Comparison of ENCODE assay signal across 12 cellular contexts in genomic region chr1:174166530-174167328, GRCh38. TPM values are rescaled to one million over a fixed set of nuclear protein-coding genes. Genes with fewer than 3 reads are reported as not detected.
DNase-seq lines count a peak whose midpoint lies in the region; ATAC-seq, FAIRE-seq and TF ChIP-seq lines count a peak whose summit lies in the region.
"Had no signal": no experiment of that assay in that cellular context is flagged by ENCODE, and none has a peak within 500 bp of the region (broad histone marks: within the 10 kb centered on the region; RNA-seq: fewer than 3 reads in every experiment).

No MANE protein-coding gene starts in this region.

- POLR2A ChIA-PET in naive thymus-derived CD4-positive, alpha-beta T cell (lab: Charles Lee), result interaction anchor here (1.3 to 1.8 kb wide), 2 partner anchors 144 to 298 kb away, joined by 3 read pairs; partner anchors contain the start of genes GAS5 and ZBTB37

- no peak overlapping the region for H3K4me3 Mint-ChIP-seq in dendritic cell treated with granulocyte-macrophage colony-stimulating factor and Interleukin-4, amounts not matched to agents 40 ng/mL and 50 ng/mL, for 4 days
- no peak overlapping the region for H3K4me3 Mint-ChIP-seq in nephron progenitor cell
- H3K4me3 Mint-ChIP-seq in naive thymus-derived CD4-positive, alpha-beta T cell, result no peak overlapping the region
- H3K4me3 Mint-ChIP-seq: activated naive CD8-positive, alpha-beta T cell had no signal

- TF ChIP-seq CTCF in nephron progenitor cell (IDR thresholded peaks at IDR 0.05), result no peak

- no peak overlapping the region for H3K27ac ChIP-seq in naive thymus-derived CD4-positive, alpha-beta T cell (ENCODE audit: low read depth, low read length)

- no peaks in the 10 kb centered on the region for H3K27me3 Mint-ChIP-seq in dendritic cell treated with granulocyte-macrophage colony-stimulating factor and Interleukin-4, amounts not matched to agents 40 ng/mL and 50 ng/mL, for 4 days
- H3K27me3 Mint-ChIP-seq in nephron progenitor cell (ENCODE audit: low read depth, poor library complexity), result peaks cover 7% of the 10 kb centered on the region
- H3K27me3 Mint-ChIP-seq in naive thymus-derived CD4-positive, alpha-beta T cell, result no peaks in the 10 kb centered on the region
- H3K27me3 Mint-ChIP-seq: activated naive CD8-positive, alpha-beta T cell had no signal

- DNase-seq in GM12892 (ENCODE audit: insufficient read length) (no peak), NCI-H446 treated with DMSO at 0.1 percent for 48 hours (lab: John Stamatoyannopoulos, UW) (peak; percentile 26), nephron progenitor cell (no peak), MG63 (no peak)
- DNase-seq in naive thymus-derived CD4-positive, alpha-beta T cell, result no peak
- DNase-seq: activated CD4-positive, alpha-beta T cell treated with anti-CD3 and anti-CD28 coated beads, Interleukin-2, amount 50 U/mL, for 48 hours; esophagus squamous epithelium; T-helper 2 cell had no signal

- peaks cover 5 to 24% of the 10 kb centered on the region in 2 donors for H3K4me1 ChIP-seq in naive thymus-derived CD4-positive, alpha-beta T cell (ENCODE audit: control insufficient read depth in 2 of 2, insufficient read depth in 2 of 2, low read length in 2 of 2)

- ATAC-seq in GM18498 (IDR thresholded peaks at IDR 0.05; ENCODE audit: unreplicated experiment) (no peak), GM21526 (IDR thresholded peaks at IDR 0.05; ENCODE audit: low FRiP score, unreplicated experiment) (no peak)
- ATAC-seq in naive thymus-derived CD4-positive, alpha-beta T cell, result no peak

- H3K27me3 ChIP-seq in naive thymus-derived CD4-positive, alpha-beta T cell (ENCODE audit: control insufficient read depth in 2 of 2, insufficient read depth in 2 of 2, low read length in 2 of 2), result no peaks in the 10 kb centered on the region
- H3K27me3 ChIP-seq in MG63, result no peaks in the 10 kb centered on the region
- H3K27me3 ChIP-seq: esophagus squamous epithelium had no signal

- H3K9me3 ChIP-seq in naive thymus-derived CD4-positive, alpha-beta T cell (ENCODE audit: control insufficient read depth in 2 of 3, low read length in 3 of 3), result no peaks in the 10 kb centered on the region
- no peaks in the 10 kb centered on the region for H3K9me3 ChIP-seq in MG63
- H3K9me3 ChIP-seq: esophagus squamous epithelium had no signal

- H3K36me3 ChIP-seq in naive thymus-derived CD4-positive, alpha-beta T cell (ENCODE audit: control insufficient read depth in 2 of 3, insufficient read depth in 3 of 3, low read length in 3 of 3), result no peaks in the 10 kb centered on the region
- no peaks in the 10 kb centered on the region for H3K36me3 ChIP-seq in MG63
- H3K36me3 ChIP-seq: esophagus squamous epithelium had no signal

- CTCF ChIA-PET in naive thymus-derived CD4-positive, alpha-beta T cell (lab: Charles Lee), result interaction anchor here (0.9 kb wide), 1 partner anchor 736 kb away, joined by 3 read pairs; no protein-coding TSS in a partner anchor

- intact Hi-C loops in dendritic cell treated with granulocyte-macrophage colony-stimulating factor and Interleukin-4, amounts not matched to agents 40 ng/mL and 50 ng/mL, for 4 days (cut with micrococcal nuclease), result no loop called here
- intact Hi-C loops in naive thymus-derived CD4-positive, alpha-beta T cell (cut with micrococcal nuclease), result no loop called here

- H3K27ac Mint-ChIP-seq in dendritic cell treated with granulocyte-macrophage colony-stimulating factor and Interleukin-4, amounts not matched to agents 40 ng/mL and 50 ng/mL, for 4 days, result peak overlapping the region; percentile 28
- H3K27ac Mint-ChIP-seq in nephron progenitor cell, result peak overlapping the region; percentile 29
- peak overlapping the region in 1 of 9 donors; percentile 22 for H3K27ac Mint-ChIP-seq in naive thymus-derived CD4-positive, alpha-beta T cell
- H3K27ac Mint-ChIP-seq: activated naive CD8-positive, alpha-beta T cell had no signal

- no peaks in the 10 kb centered on the region for H3K9me3 Mint-ChIP-seq in dendritic cell treated with granulocyte-macrophage colony-stimulating factor and Interleukin-4, amounts not matched to agents 40 ng/mL and 50 ng/mL, for 4 days
- H3K9me3 Mint-ChIP-seq in nephron progenitor cell, result no peaks in the 10 kb centered on the region
- H3K9me3 Mint-ChIP-seq in naive thymus-derived CD4-positive, alpha-beta T cell, result no peaks in the 10 kb centered on the region

- H3K4me1 Mint-ChIP-seq in dendritic cell treated with granulocyte-macrophage colony-stimulating factor and Interleukin-4, amounts not matched to agents 40 ng/mL and 50 ng/mL, for 4 days (ENCODE audit: low read depth), result peaks cover 39% of the 10 kb centered on the region
- peaks cover 13% of the 10 kb centered on the region for H3K4me1 Mint-ChIP-seq in nephron progenitor cell
- H3K4me1 Mint-ChIP-seq in naive thymus-derived CD4-positive, alpha-beta T cell, result peaks cover 33 to 68% (median 55%) of the 10 kb centered on the region in 7 donors

- peaks cover 11% of the 10 kb centered on the region for H3K36me3 Mint-ChIP-seq in dendritic cell treated with granulocyte-macrophage colony-stimulating factor and Interleukin-4, amounts not matched to agents 40 ng/mL and 50 ng/mL, for 4 days (ENCODE audit: low read depth)
- H3K36me3 Mint-ChIP-seq in nephron progenitor cell (ENCODE audit: low read depth), result peaks cover 5% of the 10 kb centered on the region
- H3K36me3 Mint-ChIP-seq in naive thymus-derived CD4-positive, alpha-beta T cell, result peaks cover 0 to 34% (median 10%) of the 10 kb centered on the region in 5 donors

- peak; percentile 92 for FAIRE-seq in GM12892 (lab: Jason Lieb, UNC)

- TF ChIP-seq POLR2A in GM12892 (IDR thresholded peaks at IDR 0.05; ENCODE audit: low read depth, low read length), result 0 out of 2 replicates have a peak, but pooled peaks have one; percentile 19

- H3K4me3 ChIP-seq in naive thymus-derived CD4-positive, alpha-beta T cell (ENCODE audit: low read length), result no peak overlapping the region
- no peak overlapping the region for H3K4me3 ChIP-seq in MG63
- H3K4me3 ChIP-seq: esophagus squamous epithelium had no signal

RNA-seq across cellular contexts. Expression of gene RABGAP1L, which starts 7.4 kb away (rescaled TPM):
- polyA plus RNA-seq in GM12892 (2012; ENCODE audit: missing spikeins), result 134 TPM
- total RNA-seq in naive thymus-derived CD4-positive, alpha-beta T cell, result 10 to 100 TPM; 51.9 to 97.4 (median 74.3) TPM
- 10 to 100 TPM; 38.4 to 40.4 TPM for polyA plus RNA-seq in naive thymus-derived CD4-positive, alpha-beta T cell
- total RNA-seq in MG63 (2014; rRNA removed; shearing (Covaris generic); ENCODE audit: low replicate concordance), result 8.9 and 14.8 TPM in 2 replicates
